2 cellular contexts compared by ENCODE assay signal in the genomic region with DNA sequence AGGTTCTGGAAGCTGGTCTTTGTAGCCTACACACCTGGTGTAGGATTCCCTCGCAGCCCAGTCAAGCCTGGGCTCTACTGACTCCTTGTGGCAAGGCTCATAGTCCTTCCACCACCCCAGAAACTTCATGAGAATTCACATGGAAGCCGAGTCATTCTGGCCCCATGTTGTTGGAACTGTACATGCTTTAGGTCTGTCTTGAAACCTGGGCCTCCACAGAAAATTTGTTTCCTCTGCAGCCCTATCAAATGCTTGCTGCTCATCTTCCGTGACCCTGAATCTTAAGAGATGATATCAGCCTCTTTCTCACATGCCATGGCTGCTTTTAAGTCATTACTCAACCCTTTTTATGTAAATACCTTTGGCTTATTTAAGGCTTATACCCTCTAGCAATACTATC.
TF ChIP-seq lines count a peak whose summit lies in the region.

No MANE protein-coding gene starts in this region.

TF ChIP-seq in IMR-90, 13 proteins besides CTCF, POLR2A, EP300 and RAD21:
- TF ChIP-seq RFX5 (IDR thresholded peaks at IDR 0.05; ENCODE audit: low read depth, low read length) (no peak), CHD1 (IDR thresholded peaks at IDR 0.05; ENCODE audit: low read depth, low read length) (no peak), SMC3 (IDR thresholded peaks at IDR 0.05; ENCODE audit: low read depth, low read length) (peak; percentile 32; the same call in 1 of the 2 replicates), CEBPB (IDR thresholded peaks at IDR 0.05; ENCODE audit: low read depth, low read length) (no peak)
TF ChIP-seq in IMR-90: peak in this region for 1.

TF ChIP-seq in GM12878, 131 proteins besides CTCF, POLR2A, EP300 and RAD21 (continues in another document):
- TF ChIP-seq MEF2A (IDR thresholded peaks at IDR 0.05; ENCODE audit: insufficient read depth, low read depth, low read length) (no peak), SIN3A (IDR thresholded peaks at IDR 0.05; ENCODE audit: low read depth, low read length) (no peak), RB1 (IDR thresholded peaks at IDR 0.05; ENCODE audit: borderline replicate concordance) (no peak), RBBP5 (conservative IDR thresholded peaks at IDR 0.05) (no peak), PML (IDR thresholded peaks at IDR 0.05; ENCODE audit: low read length) (0 out of 2 replicates have a peak, but pooled peaks have one; percentile 16), CBX3 (IDR thresholded peaks at IDR 0.05; ENCODE audit: borderline replicate concordance, low read depth) (no peak), KLF5 (IDR thresholded peaks at IDR 0.05; ENCODE audit: partially characterized antibody) (no peak), SMAD5 (IDR thresholded peaks at IDR 0.05; ENCODE audit: low read depth) (0 out of 2 replicates have a peak, but pooled peaks have one; percentile 47), NR2C2 (IDR thresholded peaks at IDR 0.05; ENCODE audit: borderline replicate concordance, control insufficient read depth, insufficient read length, low read depth) (no peak), CBFB (IDR thresholded peaks at IDR 0.05; ENCODE audit: low read depth) (no peak), SMARCA5 (IDR thresholded peaks at IDR 0.05) (no peak), GABPA (IDR thresholded peaks at IDR 0.05; ENCODE audit: low read depth) (no peak), ZBED1 (IDR thresholded peaks at IDR 0.05; ENCODE audit: borderline replicate concordance) (peak; percentile 37; the same call in 1 of the 2 replicates), CHD2 (IDR thresholded peaks at IDR 0.05; ENCODE audit: borderline replicate concordance, low read depth, low read length) (no peak), TCF12 (IDR thresholded peaks at IDR 0.05; ENCODE audit: low read depth, low read length) (peak; percentile 57; the same call in 1 of the 2 replicates), MTA2 (IDR thresholded peaks at IDR 0.05; ENCODE audit: low read depth) (no peak), SUPT20H (IDR thresholded peaks at IDR 0.05; ENCODE audit: borderline replicate concordance, control insufficient read depth, low read depth, low read length) (no peak), NRF1 (conservative IDR thresholded peaks at IDR 0.05; ENCODE audit: low read depth, low read length) (no peak), ZNF384 (IDR thresholded peaks at IDR 0.05; ENCODE audit: borderline replicate concordance, low read depth, low read length) (no peak), EED (IDR thresholded peaks at IDR 0.05; ENCODE audit: low read depth) (peak; percentile 34; the same call in 1 of the 2 replicates), POLR2AphosphoS2 (IDR thresholded peaks at IDR 0.05; ENCODE audit: low read depth, low read length) (no peak), GATAD2B (conservative IDR thresholded peaks at IDR 0.05; ENCODE audit: low read depth) (no peak), RELA (IDR thresholded peaks at IDR 0.05; ENCODE audit: borderline replicate concordance, partially characterized antibody) (no peak), PAX5 (IDR thresholded peaks at IDR 0.05; ENCODE audit: borderline replicate concordance, low read depth, low read length) (0 out of 2 replicates have a peak, but pooled peaks have one; percentile 48), SREBF1 (IDR thresholded peaks at IDR 0.05; ENCODE audit: low read length) (no peak), FOXM1 (IDR thresholded peaks at IDR 0.05; ENCODE audit: low read depth, low read length) (peak; percentile 70), CREM (IDR thresholded peaks at IDR 0.05; ENCODE audit: low read depth) (0 out of 2 replicates have a peak, but pooled peaks have one; percentile 8), CREB1 (IDR thresholded peaks at IDR 0.05; ENCODE audit: low read depth) (no peak), ETV6 (conservative IDR thresholded peaks at IDR 0.05 in 1 of 2, IDR thresholded peaks at IDR 0.05 in 1 of 2; ENCODE audit: borderline replicate concordance in 1 of 2, low read depth in 1 of 2) (0 out of 4 replicates have a peak, but pooled peaks of 1 of the 2 experiments have one; percentile 26), STAT3 (IDR thresholded peaks at IDR 0.05; ENCODE audit: low read depth, low read length) (no peak), ZZZ3 (IDR thresholded peaks at IDR 0.05; ENCODE audit: control insufficient read depth, insufficient read length, low read depth) (no peak)
- TF ChIP-seq, protein P1, sequence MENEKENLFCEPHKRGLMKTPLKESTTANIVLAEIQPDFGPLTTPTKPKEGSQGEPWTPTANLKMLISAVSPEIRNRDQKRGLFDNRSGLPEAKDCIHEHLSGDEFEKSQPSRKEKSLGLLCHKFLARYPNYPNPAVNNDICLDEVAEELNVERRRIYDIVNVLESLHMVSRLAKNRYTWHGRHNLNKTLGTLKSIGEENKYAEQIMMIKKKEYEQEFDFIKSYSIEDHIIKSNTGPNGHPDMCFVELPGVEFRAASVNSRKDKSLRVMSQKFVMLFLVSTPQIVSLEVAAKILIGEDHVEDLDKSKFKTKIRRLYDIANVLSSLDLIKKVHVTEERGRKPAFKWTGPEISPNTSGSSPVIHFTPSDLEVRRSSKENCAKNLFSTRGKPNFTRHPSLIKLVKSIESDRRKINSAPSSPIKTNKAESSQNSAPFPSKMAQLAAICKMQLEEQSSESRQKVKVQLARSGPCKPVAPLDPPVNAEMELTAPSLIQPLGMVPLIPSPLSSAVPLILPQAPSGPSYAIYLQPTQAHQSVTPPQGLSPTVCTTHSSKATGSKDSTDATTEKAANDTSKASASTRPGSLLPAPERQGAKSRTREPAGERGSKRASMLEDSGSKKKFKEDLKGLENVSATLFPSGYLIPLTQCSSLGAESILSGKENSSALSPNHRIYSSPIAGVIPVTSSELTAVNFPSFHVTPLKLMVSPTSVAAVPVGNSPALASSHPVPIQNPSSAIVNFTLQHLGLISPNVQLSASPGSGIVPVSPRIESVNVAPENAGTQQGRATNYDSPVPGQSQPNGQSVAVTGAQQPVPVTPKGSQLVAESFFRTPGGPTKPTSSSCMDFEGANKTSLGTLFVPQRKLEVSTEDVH (IDR thresholded peaks at IDR 0.05; ENCODE audit: low read depth, partially characterized antibody) = no peak
- TF ChIP-seq, protein P2, sequence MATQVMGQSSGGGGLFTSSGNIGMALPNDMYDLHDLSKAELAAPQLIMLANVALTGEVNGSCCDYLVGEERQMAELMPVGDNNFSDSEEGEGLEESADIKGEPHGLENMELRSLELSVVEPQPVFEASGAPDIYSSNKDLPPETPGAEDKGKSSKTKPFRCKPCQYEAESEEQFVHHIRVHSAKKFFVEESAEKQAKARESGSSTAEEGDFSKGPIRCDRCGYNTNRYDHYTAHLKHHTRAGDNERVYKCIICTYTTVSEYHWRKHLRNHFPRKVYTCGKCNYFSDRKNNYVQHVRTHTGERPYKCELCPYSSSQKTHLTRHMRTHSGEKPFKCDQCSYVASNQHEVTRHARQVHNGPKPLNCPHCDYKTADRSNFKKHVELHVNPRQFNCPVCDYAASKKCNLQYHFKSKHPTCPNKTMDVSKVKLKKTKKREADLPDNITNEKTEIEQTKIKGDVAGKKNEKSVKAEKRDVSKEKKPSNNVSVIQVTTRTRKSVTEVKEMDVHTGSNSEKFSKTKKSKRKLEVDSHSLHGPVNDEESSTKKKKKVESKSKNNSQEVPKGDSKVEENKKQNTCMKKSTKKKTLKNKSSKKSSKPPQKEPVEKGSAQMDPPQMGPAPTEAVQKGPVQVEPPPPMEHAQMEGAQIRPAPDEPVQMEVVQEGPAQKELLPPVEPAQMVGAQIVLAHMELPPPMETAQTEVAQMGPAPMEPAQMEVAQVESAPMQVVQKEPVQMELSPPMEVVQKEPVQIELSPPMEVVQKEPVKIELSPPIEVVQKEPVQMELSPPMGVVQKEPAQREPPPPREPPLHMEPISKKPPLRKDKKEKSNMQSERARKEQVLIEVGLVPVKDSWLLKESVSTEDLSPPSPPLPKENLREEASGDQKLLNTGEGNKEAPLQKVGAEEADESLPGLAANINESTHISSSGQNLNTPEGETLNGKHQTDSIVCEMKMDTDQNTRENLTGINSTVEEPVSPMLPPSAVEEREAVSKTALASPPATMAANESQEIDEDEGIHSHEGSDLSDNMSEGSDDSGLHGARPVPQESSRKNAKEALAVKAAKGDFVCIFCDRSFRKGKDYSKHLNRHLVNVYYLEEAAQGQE (IDR thresholded peaks at IDR 0.05; ENCODE audit: low read depth, low read length) = no peak
- TF ChIP-seq, protein P3, sequence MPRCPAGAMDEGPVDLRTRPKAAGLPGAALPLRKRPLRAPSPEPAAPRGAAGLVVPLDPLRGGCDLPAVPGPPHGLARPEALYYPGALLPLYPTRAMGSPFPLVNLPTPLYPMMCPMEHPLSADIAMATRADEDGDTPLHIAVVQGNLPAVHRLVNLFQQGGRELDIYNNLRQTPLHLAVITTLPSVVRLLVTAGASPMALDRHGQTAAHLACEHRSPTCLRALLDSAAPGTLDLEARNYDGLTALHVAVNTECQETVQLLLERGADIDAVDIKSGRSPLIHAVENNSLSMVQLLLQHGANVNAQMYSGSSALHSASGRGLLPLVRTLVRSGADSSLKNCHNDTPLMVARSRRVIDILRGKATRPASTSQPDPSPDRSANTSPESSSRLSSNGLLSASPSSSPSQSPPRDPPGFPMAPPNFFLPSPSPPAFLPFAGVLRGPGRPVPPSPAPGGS (IDR thresholded peaks at IDR 0.05; ENCODE audit: borderline replicate concordance, insufficient read depth, low read depth, low read length, poor library complexity, severe bottlenecking) = peak; percentile 13
- TF ChIP-seq, protein P4, sequence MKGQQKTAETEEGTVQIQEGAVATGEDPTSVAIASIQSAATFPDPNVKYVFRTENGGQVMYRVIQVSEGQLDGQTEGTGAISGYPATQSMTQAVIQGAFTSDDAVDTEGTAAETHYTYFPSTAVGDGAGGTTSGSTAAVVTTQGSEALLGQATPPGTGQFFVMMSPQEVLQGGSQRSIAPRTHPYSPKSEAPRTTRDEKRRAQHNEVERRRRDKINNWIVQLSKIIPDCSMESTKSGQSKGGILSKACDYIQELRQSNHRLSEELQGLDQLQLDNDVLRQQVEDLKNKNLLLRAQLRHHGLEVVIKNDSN (IDR thresholded peaks at IDR 0.05; ENCODE audit: borderline replicate concordance, extremely low read length, insufficient read depth, low read depth, low read length) = no peak
- TF ChIP-seq, protein P5, sequence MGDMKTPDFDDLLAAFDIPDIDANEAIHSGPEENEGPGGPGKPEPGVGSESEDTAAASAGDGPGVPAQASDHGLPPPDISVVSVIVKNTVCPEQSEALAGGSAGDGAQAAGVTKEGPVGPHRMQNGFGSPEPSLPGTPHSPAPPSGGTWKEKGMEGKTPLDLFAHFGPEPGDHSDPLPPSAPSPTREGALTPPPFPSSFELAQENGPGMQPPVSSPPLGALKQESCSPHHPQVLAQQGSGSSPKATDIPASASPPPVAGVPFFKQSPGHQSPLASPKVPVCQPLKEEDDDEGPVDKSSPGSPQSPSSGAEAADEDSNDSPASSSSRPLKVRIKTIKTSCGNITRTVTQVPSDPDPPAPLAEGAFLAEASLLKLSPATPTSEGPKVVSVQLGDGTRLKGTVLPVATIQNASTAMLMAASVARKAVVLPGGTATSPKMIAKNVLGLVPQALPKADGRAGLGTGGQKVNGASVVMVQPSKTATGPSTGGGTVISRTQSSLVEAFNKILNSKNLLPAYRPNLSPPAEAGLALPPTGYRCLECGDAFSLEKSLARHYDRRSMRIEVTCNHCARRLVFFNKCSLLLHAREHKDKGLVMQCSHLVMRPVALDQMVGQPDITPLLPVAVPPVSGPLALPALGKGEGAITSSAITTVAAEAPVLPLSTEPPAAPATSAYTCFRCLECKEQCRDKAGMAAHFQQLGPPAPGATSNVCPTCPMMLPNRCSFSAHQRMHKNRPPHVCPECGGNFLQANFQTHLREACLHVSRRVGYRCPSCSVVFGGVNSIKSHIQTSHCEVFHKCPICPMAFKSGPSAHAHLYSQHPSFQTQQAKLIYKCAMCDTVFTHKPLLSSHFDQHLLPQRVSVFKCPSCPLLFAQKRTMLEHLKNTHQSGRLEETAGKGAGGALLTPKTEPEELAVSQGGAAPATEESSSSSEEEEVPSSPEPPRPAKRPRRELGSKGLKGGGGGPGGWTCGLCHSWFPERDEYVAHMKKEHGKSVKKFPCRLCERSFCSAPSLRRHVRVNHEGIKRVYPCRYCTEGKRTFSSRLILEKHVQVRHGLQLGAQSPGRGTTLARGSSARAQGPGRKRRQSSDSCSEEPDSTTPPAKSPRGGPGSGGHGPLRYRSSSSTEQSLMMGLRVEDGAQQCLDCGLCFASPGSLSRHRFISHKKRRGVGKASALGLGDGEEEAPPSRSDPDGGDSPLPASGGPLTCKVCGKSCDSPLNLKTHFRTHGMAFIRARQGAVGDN (IDR thresholded peaks at IDR 0.05) = no peak
- TF ChIP-seq, protein P6, sequence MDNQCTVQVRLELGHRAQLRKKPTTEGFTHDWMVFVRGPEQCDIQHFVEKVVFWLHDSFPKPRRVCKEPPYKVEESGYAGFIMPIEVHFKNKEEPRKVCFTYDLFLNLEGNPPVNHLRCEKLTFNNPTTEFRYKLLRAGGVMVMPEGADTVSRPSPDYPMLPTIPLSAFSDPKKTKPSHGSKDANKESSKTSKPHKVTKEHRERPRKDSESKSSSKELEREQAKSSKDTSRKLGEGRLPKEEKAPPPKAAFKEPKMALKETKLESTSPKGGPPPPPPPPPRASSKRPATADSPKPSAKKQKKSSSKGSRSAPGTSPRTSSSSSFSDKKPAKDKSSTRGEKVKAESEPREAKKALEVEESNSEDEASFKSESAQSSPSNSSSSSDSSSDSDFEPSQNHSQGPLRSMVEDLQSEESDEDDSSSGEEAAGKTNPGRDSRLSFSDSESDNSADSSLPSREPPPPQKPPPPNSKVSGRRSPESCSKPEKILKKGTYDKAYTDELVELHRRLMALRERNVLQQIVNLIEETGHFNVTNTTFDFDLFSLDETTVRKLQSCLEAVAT (IDR thresholded peaks at IDR 0.05) = no peak
- TF ChIP-seq, protein P7, sequence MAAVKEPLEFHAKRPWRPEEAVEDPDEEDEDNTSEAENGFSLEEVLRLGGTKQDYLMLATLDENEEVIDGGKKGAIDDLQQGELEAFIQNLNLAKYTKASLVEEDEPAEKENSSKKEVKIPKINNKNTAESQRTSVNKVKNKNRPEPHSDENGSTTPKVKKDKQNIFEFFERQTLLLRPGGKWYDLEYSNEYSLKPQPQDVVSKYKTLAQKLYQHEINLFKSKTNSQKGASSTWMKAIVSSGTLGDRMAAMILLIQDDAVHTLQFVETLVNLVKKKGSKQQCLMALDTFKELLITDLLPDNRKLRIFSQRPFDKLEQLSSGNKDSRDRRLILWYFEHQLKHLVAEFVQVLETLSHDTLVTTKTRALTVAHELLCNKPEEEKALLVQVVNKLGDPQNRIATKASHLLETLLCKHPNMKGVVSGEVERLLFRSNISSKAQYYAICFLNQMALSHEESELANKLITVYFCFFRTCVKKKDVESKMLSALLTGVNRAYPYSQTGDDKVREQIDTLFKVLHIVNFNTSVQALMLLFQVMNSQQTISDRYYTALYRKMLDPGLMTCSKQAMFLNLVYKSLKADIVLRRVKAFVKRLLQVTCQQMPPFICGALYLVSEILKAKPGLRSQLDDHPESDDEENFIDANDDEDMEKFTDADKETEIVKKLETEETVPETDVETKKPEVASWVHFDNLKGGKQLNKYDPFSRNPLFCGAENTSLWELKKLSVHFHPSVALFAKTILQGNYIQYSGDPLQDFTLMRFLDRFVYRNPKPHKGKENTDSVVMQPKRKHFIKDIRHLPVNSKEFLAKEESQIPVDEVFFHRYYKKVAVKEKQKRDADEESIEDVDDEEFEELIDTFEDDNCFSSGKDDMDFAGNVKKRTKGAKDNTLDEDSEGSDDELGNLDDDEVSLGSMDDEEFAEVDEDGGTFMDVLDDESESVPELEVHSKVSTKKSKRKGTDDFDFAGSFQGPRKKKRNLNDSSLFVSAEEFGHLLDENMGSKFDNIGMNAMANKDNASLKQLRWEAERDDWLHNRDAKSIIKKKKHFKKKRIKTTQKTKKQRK (IDR thresholded peaks at IDR 0.05; ENCODE audit: low read depth, low read length) = no peak
